Comparison of ENCODE assay signal across 12 cellular contexts in genomic region chr15:99446565-99447496, GRCh38.
DNase-seq lines count a peak whose midpoint lies in the region; ATAC-seq and TF ChIP-seq lines count a peak whose summit lies in the region.
"Had no signal": no experiment of that assay in that cellular context is flagged by ENCODE, and none has a peak within 500 bp of the region (broad histone marks: within the 10 kb centered on the region; RNA-seq: fewer than 3 reads in every experiment).

No MANE protein-coding gene starts in this region.

- H3K9me3 ChIP-seq in left ventricle myocardium inferior (replicated peaks) (no peaks in the 10 kb centered on the region), upper lobe of right lung (no peaks in the 10 kb centered on the region)
- H3K9me3 ChIP-seq: thoracic aorta had no signal

- POLR2A ChIA-PET in HEK293T (lab: Yijun Ruan, JAX) = interaction anchor here (0.6 kb wide), 1 partner anchor 78 kb away, joined by 3 read pairs; no protein-coding TSS in a partner anchor

- no peak overlapping the region for H3K4me3 ChIP-seq in left ventricle myocardium inferior
- H3K4me3 ChIP-seq in coronary artery = no peak overlapping the region
- no peak overlapping the region for H3K4me3 ChIP-seq in upper lobe of right lung
- H3K4me3 ChIP-seq: thoracic aorta had no signal

- peak; percentile 57 for DNase-seq in Right ventricle myocardium superior
- no peak for DNase-seq in left ventricle myocardium inferior
- DNase-seq in NCI-H2171 (lab: John Stamatoyannopoulos, UW) = peak; percentile 20
- DNase-seq in coronary artery (ENCODE audit: low spot score) = peak; percentile 62
- DNase-seq in upper lobe of right lung = peak; percentile 66
- no peak for DNase-seq in HEK293T (ENCODE audit: extremely low spot score)
- DNase-seq in SIG-M5 (lab: John Stamatoyannopoulos, UW) = no peak
- DNase-seq: amygdala; effector CD4-positive, alpha-beta T cell; MM.1S had no signal

- H3K36me3 ChIP-seq in left ventricle myocardium inferior (no peaks in the 10 kb centered on the region), upper lobe of right lung (no peaks in the 10 kb centered on the region)
- H3K36me3 ChIP-seq: thoracic aorta had no signal

- intact Hi-C loops in Right ventricle myocardium superior (cut with DNase I) (no loop called here), left ventricle myocardium inferior (cut with micrococcal nuclease) (no loop called here), upper lobe of right lung (cut with DNase I) (no loop called here)

- H3K4me1 ChIP-seq in left ventricle myocardium inferior (peaks cover 82% of the 10 kb centered on the region), upper lobe of right lung (peaks cover 24% of the 10 kb centered on the region)

- TF ChIP-seq CTCF in left ventricle myocardium inferior (IDR thresholded peaks at IDR 0.05; ENCODE audit: borderline replicate concordance) = no peak
- TF ChIP-seq CTCF in coronary artery (IDR thresholded peaks at IDR 0.05) = no peak
- no peak for TF ChIP-seq CTCF in upper lobe of right lung (IDR thresholded peaks at IDR 0.05)

- H3K27me3 ChIP-seq in left ventricle myocardium inferior (ENCODE audit: low read depth) = no peaks in the 10 kb centered on the region
- H3K27me3 ChIP-seq in upper lobe of right lung = no peaks in the 10 kb centered on the region

- no peak for ATAC-seq in Right ventricle myocardium superior (ENCODE audit: poor library complexity)
- peak; percentile 33 for ATAC-seq in upper lobe of right lung
- no peak for ATAC-seq in GM19397 (IDR thresholded peaks at IDR 0.05; ENCODE audit: unreplicated experiment)

- CTCF ChIA-PET in HEK293T (lab: Yijun Ruan, JAX) = no interaction called here

- H3K27ac ChIP-seq in left ventricle myocardium inferior (replicated peaks) (no peak overlapping the region), coronary artery (peak overlapping the region in 1 of 2 donors; percentile 75), upper lobe of right lung (no peak overlapping the region)

TF ChIP-seq in HEK293T, 16 proteins besides CTCF, POLR2A, EP300 and RAD21:
- TF ChIP-seq CTBP1 (IDR thresholded peaks at IDR 0.05; ENCODE audit: borderline replicate concordance) (no peak), NFRKB (IDR thresholded peaks at IDR 0.05) (no peak), LEF1 (IDR thresholded peaks at IDR 0.05; ENCODE audit: borderline replicate concordance) (no peak), ELF4 (IDR thresholded peaks at IDR 0.05) (no peak), TARDBP (IDR thresholded peaks at IDR 0.05) (no peak), FOXA1 (IDR thresholded peaks at IDR 0.05) (no peak), L3MBTL2 (conservative IDR thresholded peaks at IDR 0.05) (no peak), SUZ12 (IDR thresholded peaks at IDR 0.05) (no peak), FOXM1 (IDR thresholded peaks at IDR 0.05; ENCODE audit: borderline replicate concordance) (no peak), HDGF (IDR thresholded peaks at IDR 0.05; ENCODE audit: borderline replicate concordance) (no peak), SP1 (IDR thresholded peaks at IDR 0.05) (no peak), ARNT (IDR thresholded peaks at IDR 0.05) (no peak)

Comparison
In these comparisons a context has a peak if more than half of its experiments do, and no peak if none do; other contexts are left out.
1. DNase-seq: peak in Right ventricle myocardium superior (single experiment), NCI-H2171 (single experiment), coronary artery (single experiment) and upper lobe of right lung (single experiment); none in left ventricle myocardium inferior (single experiment), HEK293T (single experiment) and SIG-M5 (single experiment).